8 cellular contexts compared by ENCODE assay signal in genomic region chr17:81034779-81035388, GRCh38. TPM values are rescaled to one million over a fixed set of nuclear protein-coding genes. Genes with fewer than 3 reads are reported as not detected.
A peak's percentile ranks its signal among the peaks of the same experiment; 100 is the strongest.
DNase-seq lines count a peak whose midpoint lies in the region; ATAC-seq and TF ChIP-seq lines count a peak whose summit lies in the region.

TSS of gene BAIAP2 (plus strand) at chr17:81035151. CDS start at chr17:81035255, 104 bp downstream.

- H3K4me3 ChIP-seq in endodermal cell (ENCODE audit: low read length), result peak within 1 kb of the TSS; percentile 87

- H3K27me3 ChIP-seq in endodermal cell (ENCODE audit: control insufficient read depth, insufficient read depth, low read length, poor library complexity, severe bottlenecking), result no peaks in the 10 kb centered on the region

- no peaks in the 10 kb centered on the region for H3K9me3 ChIP-seq in endodermal cell (ENCODE audit: control insufficient read depth, low read length)

- no peak within 1 kb of the TSS for H3K27ac ChIP-seq in endodermal cell (ENCODE audit: low read depth, low read length)

- peaks cover 11% of the 10 kb centered on the region for H3K27me3 Mint-ChIP-seq in endodermal cell (ENCODE audit: insufficient read depth)

- 0% methylated on average over 9 to 65 of the region's 76 CpGs for WGBS in endodermal cell (ENCODE audit: insufficient coverage in 1 of 2, insufficient read length in 1 of 2), 2 experiments

- H3K27ac Mint-ChIP-seq in endodermal cell, result peak within 1 kb of the TSS; percentile 87

- H3K36me3 Mint-ChIP-seq in endodermal cell (ENCODE audit: low read depth), result peaks cover 11% of the 10 kb centered on the region

- H3K9ac ChIP-seq in endodermal cell (ENCODE audit: extremely low read depth, low read length, poor library complexity, severe bottlenecking), result peak within 1 kb of the TSS; percentile 44

- H3K4me1 ChIP-seq in endodermal cell (ENCODE audit: control insufficient read depth, insufficient read depth, low read length), result no peaks in the 10 kb centered on the region

- peak; percentile 57 for ATAC-seq in GM19395 (IDR thresholded peaks at IDR 0.05; ENCODE audit: unreplicated experiment)

- H3K36me3 ChIP-seq in endodermal cell (ENCODE audit: control insufficient read depth, insufficient read depth, low read length), result no peaks in the 10 kb centered on the region

- no peaks in the 10 kb centered on the region for H3K9me3 Mint-ChIP-seq in endodermal cell

- H3K4me1 Mint-ChIP-seq in endodermal cell, result peaks cover 21% of the 10 kb centered on the region

- peak; percentile 24 for TF ChIP-seq CTCF in endodermal cell (conservative IDR thresholded peaks at IDR 0.05)

- peak within 1 kb of the TSS; percentile 86 for H3K4me3 Mint-ChIP-seq in endodermal cell

- DNase-seq in C1 segment of cervical spinal cord (lab: John Stamatoyannopoulos, UW) (peak; percentile 84 to 97 (median 92)), HT1080 (ENCODE audit: low read depth) (peak; percentile 67), NOMO-1 treated with DMSO at 0.1 percent for 48 hours (lab: John Stamatoyannopoulos, UW; ENCODE audit: unreplicated experiment) (peak; percentile 85), endodermal cell (peak; percentile 100), mesenteric fat pad (ENCODE audit: low spot score) (peak; percentile 99)
- DNase-seq in activated CD8-positive, alpha-beta memory T cell treated with anti-CD3 and anti-CD28 coated beads, Interleukin-2, amount 50 U/mL, for 24 hours (ENCODE audit: extremely low read depth), result peak; percentile 90
- peak; percentile 95 for DNase-seq in stimulated activated CD8-positive, alpha-beta memory T cell treated with anti-CD3 and anti-CD28 coated beads, Interleukin-12 subunit alpha, Interleukin-12 subunit beta, amount 100 ng/mL, for 24 hours (ENCODE audit: extremely low read depth)

RNA-seq across cellular contexts. Expression of gene BAIAP2, which starts in this region (rescaled TPM):
- 41.9 and 48.8 TPM in 2 replicates for total RNA-seq in HT1080 (2014; rRNA removed; shearing (Covaris generic))
- polyA plus RNA-seq in HT1080 (2015; cell fraction: cytosol; rRNA removed), result 36.9 and 37.7 TPM in 2 replicates
- 77.8 and 84.2 TPM in 2 replicates for polyA plus RNA-seq in HT1080 (2015; cell fraction: nucleus; rRNA removed)
- total RNA-seq in endodermal cell, result 10 to 100 TPM; 24.9 to 32.7 TPM
- polyA plus RNA-seq in endodermal cell (2013, experiment 1 of 2), result 41.7 TPM
- 39.0 TPM for polyA plus RNA-seq in endodermal cell (2013, experiment 2 of 2)
- total RNA-seq in mesenteric fat pad, result 24.6 TPM
